ENCODE assay signal across 18 cellular contexts in the genomic region with DNA sequence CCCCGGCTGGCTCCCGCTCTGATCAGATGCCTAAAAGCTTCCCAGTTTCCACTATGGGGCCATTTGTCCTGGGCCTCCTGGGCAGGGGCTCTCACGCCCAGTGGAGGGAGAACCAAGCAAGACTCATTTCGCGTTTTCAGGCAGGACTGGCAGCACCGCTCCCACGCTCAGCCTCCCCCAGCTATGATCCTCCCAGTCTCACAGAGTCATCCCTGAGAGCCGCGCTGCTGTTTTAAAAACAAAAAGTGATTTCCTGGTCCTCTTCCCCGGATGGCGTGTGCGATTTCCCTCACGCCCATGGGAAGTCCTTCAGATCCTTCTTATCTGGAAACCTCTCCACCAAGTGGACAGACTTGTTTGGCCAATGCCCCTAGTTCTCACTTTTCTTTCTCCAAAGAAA. TPM values are rescaled to one million over a fixed set of nuclear protein-coding genes. Genes with fewer than 3 reads are reported as not detected.
DNase-seq lines count a peak whose midpoint lies in the region; ATAC-seq and TF ChIP-seq lines count a peak whose summit lies in the region.
"Had no signal": no experiment of that assay in that cellular context is flagged by ENCODE, and none has a peak within 500 bp of the region (broad histone marks: within the 10 kb centered on the region; RNA-seq: fewer than 3 reads in every experiment).

A gene with protein sequence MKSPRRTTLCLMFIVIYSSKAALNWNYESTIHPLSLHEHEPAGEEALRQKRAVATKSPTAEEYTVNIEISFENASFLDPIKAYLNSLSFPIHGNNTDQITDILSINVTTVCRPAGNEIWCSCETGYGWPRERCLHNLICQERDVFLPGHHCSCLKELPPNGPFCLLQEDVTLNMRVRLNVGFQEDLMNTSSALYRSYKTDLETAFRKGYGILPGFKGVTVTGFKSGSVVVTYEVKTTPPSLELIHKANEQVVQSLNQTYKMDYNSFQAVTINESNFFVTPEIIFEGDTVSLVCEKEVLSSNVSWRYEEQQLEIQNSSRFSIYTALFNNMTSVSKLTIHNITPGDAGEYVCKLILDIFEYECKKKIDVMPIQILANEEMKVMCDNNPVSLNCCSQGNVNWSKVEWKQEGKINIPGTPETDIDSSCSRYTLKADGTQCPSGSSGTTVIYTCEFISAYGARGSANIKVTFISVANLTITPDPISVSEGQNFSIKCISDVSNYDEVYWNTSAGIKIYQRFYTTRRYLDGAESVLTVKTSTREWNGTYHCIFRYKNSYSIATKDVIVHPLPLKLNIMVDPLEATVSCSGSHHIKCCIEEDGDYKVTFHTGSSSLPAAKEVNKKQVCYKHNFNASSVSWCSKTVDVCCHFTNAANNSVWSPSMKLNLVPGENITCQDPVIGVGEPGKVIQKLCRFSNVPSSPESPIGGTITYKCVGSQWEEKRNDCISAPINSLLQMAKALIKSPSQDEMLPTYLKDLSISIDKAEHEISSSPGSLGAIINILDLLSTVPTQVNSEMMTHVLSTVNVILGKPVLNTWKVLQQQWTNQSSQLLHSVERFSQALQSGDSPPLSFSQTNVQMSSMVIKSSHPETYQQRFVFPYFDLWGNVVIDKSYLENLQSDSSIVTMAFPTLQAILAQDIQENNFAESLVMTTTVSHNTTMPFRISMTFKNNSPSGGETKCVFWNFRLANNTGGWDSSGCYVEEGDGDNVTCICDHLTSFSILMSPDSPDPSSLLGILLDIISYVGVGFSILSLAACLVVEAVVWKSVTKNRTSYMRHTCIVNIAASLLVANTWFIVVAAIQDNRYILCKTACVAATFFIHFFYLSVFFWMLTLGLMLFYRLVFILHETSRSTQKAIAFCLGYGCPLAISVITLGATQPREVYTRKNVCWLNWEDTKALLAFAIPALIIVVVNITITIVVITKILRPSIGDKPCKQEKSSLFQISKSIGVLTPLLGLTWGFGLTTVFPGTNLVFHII (N-terminal part only) (minus strand): TSS at position 208 of the 400 bp plus-strand sequence. CDS start 15,176 bp downstream, outside the sequence.

- H3K27ac ChIP-seq in mammary epithelial cell (ENCODE audit: insufficient read depth, low read depth, low read length) (no peak within 1 kb of the TSS), right cardiac atrium (ENCODE audit: low read length) (peak within 1 kb of the TSS; percentile 97), vagina (peak within 1 kb of the TSS; percentile 33), A673 (ENCODE audit: low read depth, low read length, poor library complexity, severe bottlenecking) (no peak within 1 kb of the TSS)

- H3K9me3 ChIP-seq in mammary epithelial cell (replicated peaks; ENCODE audit: insufficient read depth, low read length) = no peaks in the 10 kb centered on the region
- H3K9me3 ChIP-seq in right cardiac atrium (ENCODE audit: control insufficient read depth, low read length) = no peaks in the 10 kb centered on the region
- no peaks in the 10 kb centered on the region for H3K9me3 ChIP-seq in vagina
- no peaks in the 10 kb centered on the region for H3K9me3 ChIP-seq in A673 (ENCODE audit: low read depth, low read length, poor library complexity, severe bottlenecking)
- H3K9me3 ChIP-seq: HAP-1 had no signal

- no peak within 1 kb of the TSS for H3K9ac ChIP-seq in mammary epithelial cell (ENCODE audit: insufficient read depth, low read length)

- POLR2A ChIA-PET in MCF 10A (lab: Yijun Ruan, JAX) (no interaction called here), A673 (lab: Charles Lee; ENCODE audit: low non-redundant PET) (no interaction called here)

- TF ChIP-seq CTCF in MCF 10A (IDR thresholded peaks at IDR 0.05; ENCODE audit: unreplicated experiment) = no peak
- TF ChIP-seq CTCF in mammary epithelial cell (conservative IDR thresholded peaks at IDR 0.05 in 1 of 2, IDR thresholded peaks at IDR 0.05 in 1 of 2; ENCODE audit: extremely low read depth in 1 of 2, insufficient read depth in 1 of 2, low read depth in 1 of 2, low read length in 2 of 2) = no peak
- no peak for TF ChIP-seq CTCF in vagina (IDR thresholded peaks at IDR 0.05)
- no peak for TF ChIP-seq CTCF in glutamatergic neuron (IDR thresholded peaks at IDR 0.05; ENCODE audit: partially characterized antibody, unreplicated experiment)
- TF ChIP-seq CTCF in A673 (conservative IDR thresholded peaks at IDR 0.05; ENCODE audit: low read depth, low read length) = no peak

- DNase-seq in MCF 10A (ENCODE audit: unreplicated experiment) (no peak), mammary epithelial cell (no peak), right cardiac atrium (peak; percentile 52 to 70 (median 67)), sciatic nerve (ENCODE audit: low spot score) (no peak), vagina (ENCODE audit: extremely low spot score in 2 of 2) (no peak), glutamatergic neuron (no peak), A673 (ENCODE audit: low spot score) (no peak)
- DNase-seq: activated CD4-positive, CD25-positive, alpha-beta regulatory T cell; activated CD8-positive, alpha-beta memory T cell treated with anti-CD3 and anti-CD28 coated beads, Interleukin-2, amount 50 U/mL, for 4 hours; activated naive CD4-positive, alpha-beta T cell; CD4-positive, alpha-beta T cell; NCI-H2081 treated with DMSO at 0.1 percent for 48 hours; NCI-H526 treated with DMSO at 0.1 percent for 48 hours; stimulated activated CD4-positive, alpha-beta T cell treated with anti-CD3 and anti-CD28 coated beads, Interleukin-4, amount 100 ng/mL, for 4 hours; T-helper 1 cell had no signal

- intact Hi-C loops in MCF 10A (cut with micrococcal nuclease) = no loop called here
- intact Hi-C loops in mammary epithelial cell (cut with micrococcal nuclease) = no loop called here
- intact Hi-C loops in right cardiac atrium (cut with DNase I) = no loop called here
- intact Hi-C loops in sciatic nerve (cut with DNase I) = no loop called here
- intact Hi-C loops in vagina (cut with DNase I) = no loop called here
- intact Hi-C loops in A673 (cut with micrococcal nuclease; ENCODE audit: unreplicated experiment) = no loop called here

- no peak for TF ChIP-seq POLR2A in vagina (IDR thresholded peaks at IDR 0.05)

- peak; percentile 40 to 85 for ATAC-seq in right cardiac atrium
- no peak for ATAC-seq in sciatic nerve
- ATAC-seq in esophagus mucosa = no peak
- ATAC-seq: GM12878 had no signal

- H3K4me3 Mint-ChIP-seq in MCF 10A (ENCODE audit: unreplicated experiment) = no peak within 1 kb of the TSS
- H3K4me3 Mint-ChIP-seq in glutamatergic neuron (ENCODE audit: unreplicated experiment) = no peak within 1 kb of the TSS
- H3K4me3 Mint-ChIP-seq: CD4-positive, alpha-beta T cell had no signal

- H2AFZ ChIP-seq in mammary epithelial cell (ENCODE audit: low read depth, low read length) = no peak within 1 kb of the TSS

- CTCF ChIA-PET in MCF 10A (lab: Yijun Ruan, JAX) = interaction anchor here (0.6 kb wide), 1 partner anchor 73 kb away, joined by 3 read pairs; no protein-coding TSS in a partner anchor
- CTCF ChIA-PET in mammary epithelial cell (lab: Charles Lee; ENCODE audit: low non-redundant PET) = no interaction called here
- CTCF ChIA-PET in A673 (lab: Charles Lee) = no interaction called here

- WGBS in mammary epithelial cell (ENCODE audit: low coverage, missing lambda C conversion rate) = 93% methylated on average over 5 of the region's 13 CpGs
- WGBS in right cardiac atrium = 72% methylated on average over 13 of the region's 13 CpGs

- H3K36me3 ChIP-seq in mammary epithelial cell (ENCODE audit: insufficient read depth, low read length) = no peaks in the 10 kb centered on the region
- H3K36me3 ChIP-seq in vagina = no peaks in the 10 kb centered on the region
- no peaks in the 10 kb centered on the region for H3K36me3 ChIP-seq in A673 (ENCODE audit: insufficient read depth, low read length, poor library complexity, severe bottlenecking)
- H3K36me3 ChIP-seq: HAP-1 had no signal

- H3K27ac Mint-ChIP-seq in MCF 10A (ENCODE audit: low read depth, unreplicated experiment) (peak within 1 kb of the TSS; percentile 20), glutamatergic neuron (ENCODE audit: unreplicated experiment) (no peak within 1 kb of the TSS)
- H3K27ac Mint-ChIP-seq: CD4-positive, alpha-beta T cell had no signal

- H3K27me3 ChIP-seq in mammary epithelial cell (ENCODE audit: insufficient read depth, low read length) (no peaks in the 10 kb centered on the region), right cardiac atrium (ENCODE audit: control insufficient read depth, insufficient read depth) (no peaks in the 10 kb centered on the region), vagina (no peaks in the 10 kb centered on the region), A673 (replicated peaks; ENCODE audit: insufficient read depth, low read depth, low read length, poor library complexity) (peaks cover 11% of the 10 kb centered on the region)

- H3K4me3 ChIP-seq in mammary epithelial cell (replicated peaks in 1 of 3; ENCODE audit: insufficient read depth in 1 of 3, low read depth in 2 of 3, low read length in 3 of 3) (no peak within 1 kb of the TSS), right cardiac atrium (ENCODE audit: low read length) (peak within 1 kb of the TSS; percentile 85), vagina (peak within 1 kb of the TSS; percentile 14 to 18), A673 (ENCODE audit: low read depth, low read length, poor library complexity, severe bottlenecking) (no peak within 1 kb of the TSS)
- H3K4me3 ChIP-seq: GM12878, HAP-1 had no signal

- H3K4me1 Mint-ChIP-seq in MCF 10A (ENCODE audit: insufficient read depth, unreplicated experiment) = peaks cover 30% of the 10 kb centered on the region
- peaks cover 21% of the 10 kb centered on the region for H3K4me1 Mint-ChIP-seq in glutamatergic neuron (ENCODE audit: low read depth, unreplicated experiment)

- peaks cover 12% of the 10 kb centered on the region for H3K4me1 ChIP-seq in mammary epithelial cell (ENCODE audit: insufficient read depth, low read length)
- H3K4me1 ChIP-seq in right cardiac atrium (ENCODE audit: control insufficient read depth, insufficient read depth, low read length) = peaks cover 7% of the 10 kb centered on the region
- no peaks in the 10 kb centered on the region for H3K4me1 ChIP-seq in vagina
- H3K4me1 ChIP-seq in A673 (ENCODE audit: insufficient read depth, low read length, poor library complexity, severe bottlenecking) = no peaks in the 10 kb centered on the region
- H3K4me1 ChIP-seq: HAP-1 had no signal

- peaks cover 2% of the 10 kb centered on the region for H3K36me3 Mint-ChIP-seq in MCF 10A (ENCODE audit: insufficient read depth, unreplicated experiment)
- H3K36me3 Mint-ChIP-seq in glutamatergic neuron (ENCODE audit: unreplicated experiment) = no peaks in the 10 kb centered on the region

- H3K79me2 ChIP-seq in mammary epithelial cell (ENCODE audit: insufficient read depth, low read length) = no peaks in the 10 kb centered on the region

- H3K9me3 Mint-ChIP-seq in MCF 10A (ENCODE audit: unreplicated experiment) (peaks cover 8% of the 10 kb centered on the region), glutamatergic neuron (ENCODE audit: unreplicated experiment) (peaks cover 2% of the 10 kb centered on the region)
- H3K9me3 Mint-ChIP-seq: CD4-positive, alpha-beta T cell had no signal

- in situ Hi-C loops in mammary epithelial cell (cut with MboI; ENCODE audit: low sequenced_read_pairs in 2 of 2) = no loop called here

- no peak within 1 kb of the TSS for H3K4me2 ChIP-seq in mammary epithelial cell (ENCODE audit: insufficient read depth, low read depth, low read length)

- dilution Hi-C loops in mammary epithelial cell (cut with HindIII; ENCODE audit: low sequenced_read_pairs) = no loop called here

- no peaks in the 10 kb centered on the region for H4K20me1 ChIP-seq in mammary epithelial cell (ENCODE audit: insufficient read depth, low read length)

- H3K27me3 Mint-ChIP-seq in MCF 10A (ENCODE audit: insufficient read depth, unreplicated experiment) = no peaks in the 10 kb centered on the region
- no peaks in the 10 kb centered on the region for H3K27me3 Mint-ChIP-seq in glutamatergic neuron (ENCODE audit: unreplicated experiment)
- H3K27me3 Mint-ChIP-seq: CD4-positive, alpha-beta T cell had no signal

- no TSS peak for BruUV-seq in MCF 10A (replicated peaks; lab: Mats Ljungman, UMichigan)
- BruUV-seq in mammary epithelial cell (replicated peaks; lab: Mats Ljungman, UMichigan) = no TSS peak
- BruUV-seq in A673 (replicated peaks; lab: Mats Ljungman, UMichigan) = no TSS peak

RNA-seq across cellular contexts. Expression of the gene that starts here (rescaled TPM):
- total RNA-seq in MCF 10A (2022) (not detected in 2 replicates), mammary epithelial cell (1 to 10 TPM in 1 of 2 donors, under 1 TPM in 1; 0.09 to 1.5 TPM), right cardiac atrium (10 to 100 TPM; 27.1 to 61.9 (median 40.4) TPM), sciatic nerve (23.8 TPM), vagina (10.3 TPM), glutamatergic neuron (ENCODE audit: unreplicated experiment) (0.37 TPM), A673 (2021) (0.31 and 0.34 TPM in 2 replicates), esophagus mucosa (2.5 TPM)
- polyA plus RNA-seq in mammary epithelial cell (0.01 TPM), right cardiac atrium (23.9 TPM)
- polyA minus RNA-seq in mammary epithelial cell = not detected
- total RNA-seq: CD4-positive, alpha-beta T cell had no signal

Comparison
In these comparisons a context has a peak if more than half of its experiments do, and no peak if none do; other contexts are left out.
1. RNA of the gene that starts here (polyA plus RNA-seq): 23.9 TPM in right cardiac atrium (single experiment); 0.01 TPM in mammary epithelial cell (single experiment); every median in the first group is over 10 times any median in the second.
2. DNase-seq: peak in right cardiac atrium (3 of 3); none in MCF 10A (single experiment), mammary epithelial cell (single experiment), sciatic nerve (single experiment), vagina (0 of 2), glutamatergic neuron (single experiment) and A673 (single experiment).
3. H3K27ac ChIP-seq: peak in right cardiac atrium (single experiment) and vagina (single experiment); none in mammary epithelial cell (single experiment) and A673 (single experiment).
4. H3K4me3 ChIP-seq: peak in right cardiac atrium (single experiment) and vagina (2 of 2); none in mammary epithelial cell (0 of 3) and A673 (single experiment).
5. ATAC-seq: peak in right cardiac atrium (2 of 2); none in sciatic nerve (single experiment) and esophagus mucosa (single experiment).